In the genomic region with DNA sequence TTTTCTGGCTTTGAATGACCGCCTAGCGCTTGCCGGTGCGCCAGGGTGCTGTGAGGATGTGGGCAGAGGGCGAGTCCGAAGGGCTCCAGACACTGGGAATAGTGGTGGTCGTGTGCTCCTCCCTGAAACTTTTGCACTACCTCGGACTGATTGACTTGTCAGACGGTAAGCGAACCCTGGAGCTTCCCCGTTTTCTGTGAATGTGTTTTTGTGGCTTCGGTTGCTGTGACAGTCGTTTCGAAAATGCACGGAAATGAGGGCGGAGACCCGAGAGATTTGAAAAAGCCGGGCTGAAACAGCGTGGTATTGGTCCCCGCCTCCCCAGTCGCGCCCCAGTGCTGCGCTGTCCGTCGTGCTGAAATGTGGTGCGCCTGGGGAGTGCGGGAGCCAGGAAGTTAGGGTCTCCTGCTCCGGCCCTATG, we compare ENCODE assay signal across 8 cellular contexts.
DNase-seq lines count a peak whose midpoint lies in the region; ATAC-seq lines count a peak whose summit lies in the region.

No MANE protein-coding gene starts in this region.

- peak; percentile 83 for ATAC-seq in GM19043 (IDR thresholded peaks at IDR 0.05; ENCODE audit: low read depth, unreplicated experiment)

- DNase-seq in A172 (ENCODE audit: low spot score) (peak; percentile 12), HPDE6-E6E7 (ENCODE audit: extremely low spot score) (peak; percentile 27), NCI-H146 treated with DMSO at 0.1 percent for 48 hours (lab: John Stamatoyannopoulos, UW; ENCODE audit: unreplicated experiment) (no peak), GOT3 (lab: John Stamatoyannopoulos, UW) (no peak)
- DNase-seq in activated T-cell treated with anti-CD3 and anti-CD28 coated beads, Interleukin-2, amount 50 U/mL, for 48 hours, result peak; percentile 64
- DNase-seq in stimulated activated CD4-positive, alpha-beta T cell treated with anti-CD3 and anti-CD28 coated beads, Interleukin-4, amount 100 ng/mL, for 24 hours, result peak; percentile 23

- H3K4me3 ChIP-seq in iPS-11a (ENCODE audit: low read depth, low read length), result peak overlapping the region; percentile 48

Comparison
In these comparisons a context has a peak if more than half of its experiments do, and no peak if none do; other contexts are left out.
1. DNase-seq: peak in A172 (single experiment), HPDE6-E6E7 (single experiment), activated T-cell treated with anti-CD3 and anti-CD28 coated beads, Interleukin-2, amount 50 U/mL, for 48 hours (2 of 2) and stimulated activated CD4-positive, alpha-beta T cell treated with anti-CD3 and anti-CD28 coated beads, Interleukin-4, amount 100 ng/mL, for 24 hours (single experiment); none in NCI-H146 treated with DMSO at 0.1 percent for 48 hours (single experiment) and GOT3 (single experiment).